In genomic region chr5:17169507-17169906, GRCh38 we compare ENCODE assay signal across 17 cellular contexts.
A peak's percentile ranks its signal among the peaks of the same experiment; 100 is the strongest.
DNase-seq lines count a peak whose midpoint lies in the region; ATAC-seq and TF ChIP-seq lines count a peak whose summit lies in the region.
"Had no signal": no experiment of that assay in that cellular context is flagged by ENCODE, and none has a peak within 500 bp of the region (broad histone marks: within the 10 kb centered on the region; RNA-seq: fewer than 3 reads in every experiment).

No MANE protein-coding gene starts in this region.

- H3K4me1 Mint-ChIP-seq in nephron, result peaks cover 38% of the 10 kb centered on the region
- H3K4me1 Mint-ChIP-seq: activated B cell treated with CpG ODN at 0.5 μM for 24 hours; activated CD8-positive, alpha-beta memory T cell treated with anti-CD3 and anti-CD28 coated beads, Interleukin-2, amount 10 ng/mL, durations not matched to agents 7 days and 5 days; B cell had no signal

- peaks cover 5% of the 10 kb centered on the region for H3K27me3 Mint-ChIP-seq in nephron (ENCODE audit: low read depth)
- H3K27me3 Mint-ChIP-seq: activated B cell treated with CpG ODN at 0.5 μM for 24 hours; activated CD8-positive, alpha-beta memory T cell treated with anti-CD3 and anti-CD28 coated beads, Interleukin-2, amount 10 ng/mL, durations not matched to agents 7 days and 5 days had no signal

- peak; percentile 26 for DNase-seq in COLO829 (ENCODE audit: low spot score)
- peak; percentile 97 for DNase-seq in amniotic epithelial cell (ENCODE audit: low read depth)
- DNase-seq in foreskin fibroblast, result peak; percentile 42 to 51
- no peak for DNase-seq in KG1 (lab: John Stamatoyannopoulos, UW)
- DNase-seq in SIG-M5 treated with dmso at 0.1 percent for 504 hours (lab: John Stamatoyannopoulos, UW; ENCODE audit: unreplicated experiment), result no peak
- DNase-seq: activated B cell treated with CpG ODN at 0.5 μM for 24 hours; activated CD8-positive, alpha-beta memory T cell treated with anti-CD3 and anti-CD28 coated beads, Interleukin-2, amount 10 ng/mL, durations not matched to agents 7 days and 5 days; activated naive CD4-positive, alpha-beta T cell treated with Interleukin-2 at 50 U/mL for 16 hours; caudate nucleus; NCI-H1436; NCI-H510A had no signal

- no peak overlapping the region for H3K4me3 ChIP-seq in foreskin fibroblast (ENCODE audit: low read depth in 1 of 2, low read length in 2 of 2)
- H3K4me3 ChIP-seq: HAP-1 had no signal

- no peaks in the 10 kb centered on the region for H3K36me3 Mint-ChIP-seq in nephron (ENCODE audit: low read depth)
- H3K36me3 Mint-ChIP-seq: activated CD8-positive, alpha-beta memory T cell treated with anti-CD3 and anti-CD28 coated beads, Interleukin-2, amount 10 ng/mL, durations not matched to agents 7 days and 5 days had no signal

- ATAC-seq in HG03097 (IDR thresholded peaks at IDR 0.05; ENCODE audit: low FRiP score, unreplicated experiment), result no peak
- no peak for ATAC-seq in GM21526 (IDR thresholded peaks at IDR 0.05; ENCODE audit: low FRiP score, unreplicated experiment)
- ATAC-seq: activated CD8-positive, alpha-beta memory T cell treated with anti-CD3 and anti-CD28 coated beads, Interleukin-2, amount 10 ng/mL, durations not matched to agents 7 days and 5 days; left lobe of liver had no signal

- no peak for TF ChIP-seq CTCF in foreskin fibroblast (IDR thresholded peaks at IDR 0.05; ENCODE audit: low read depth, low read length)
- no peak for TF ChIP-seq CTCF in nephron (IDR thresholded peaks at IDR 0.05; ENCODE audit: unreplicated experiment in 3 of 3)

- H3K27ac Mint-ChIP-seq in nephron, result peak overlapping the region; percentile 25 to 54 (median 49)
- H3K27ac Mint-ChIP-seq: activated B cell treated with CpG ODN at 0.5 μM for 24 hours; activated CD8-positive, alpha-beta memory T cell treated with anti-CD3 and anti-CD28 coated beads, Interleukin-2, amount 10 ng/mL, durations not matched to agents 7 days and 5 days; B cell had no signal

- H3K9me3 Mint-ChIP-seq in nephron, result no peaks in the 10 kb centered on the region
- H3K9me3 Mint-ChIP-seq: activated B cell treated with CpG ODN at 0.5 μM for 24 hours had no signal

- H3K4me3 Mint-ChIP-seq in nephron, result no peak overlapping the region
- H3K4me3 Mint-ChIP-seq: activated B cell treated with CpG ODN at 0.5 μM for 24 hours; activated CD8-positive, alpha-beta memory T cell treated with anti-CD3 and anti-CD28 coated beads, Interleukin-2, amount 10 ng/mL, durations not matched to agents 7 days and 5 days; B cell had no signal

Comparison
In these comparisons a context has a peak if more than half of its experiments do, and no peak if none do; other contexts are left out.
1. DNase-seq: peak in COLO829 (single experiment), amniotic epithelial cell (single experiment) and foreskin fibroblast (2 of 2); none in KG1 (single experiment) and SIG-M5 treated with dmso at 0.1 percent for 504 hours (single experiment).